8 cellular contexts compared by ENCODE assay signal in the genomic region with DNA sequence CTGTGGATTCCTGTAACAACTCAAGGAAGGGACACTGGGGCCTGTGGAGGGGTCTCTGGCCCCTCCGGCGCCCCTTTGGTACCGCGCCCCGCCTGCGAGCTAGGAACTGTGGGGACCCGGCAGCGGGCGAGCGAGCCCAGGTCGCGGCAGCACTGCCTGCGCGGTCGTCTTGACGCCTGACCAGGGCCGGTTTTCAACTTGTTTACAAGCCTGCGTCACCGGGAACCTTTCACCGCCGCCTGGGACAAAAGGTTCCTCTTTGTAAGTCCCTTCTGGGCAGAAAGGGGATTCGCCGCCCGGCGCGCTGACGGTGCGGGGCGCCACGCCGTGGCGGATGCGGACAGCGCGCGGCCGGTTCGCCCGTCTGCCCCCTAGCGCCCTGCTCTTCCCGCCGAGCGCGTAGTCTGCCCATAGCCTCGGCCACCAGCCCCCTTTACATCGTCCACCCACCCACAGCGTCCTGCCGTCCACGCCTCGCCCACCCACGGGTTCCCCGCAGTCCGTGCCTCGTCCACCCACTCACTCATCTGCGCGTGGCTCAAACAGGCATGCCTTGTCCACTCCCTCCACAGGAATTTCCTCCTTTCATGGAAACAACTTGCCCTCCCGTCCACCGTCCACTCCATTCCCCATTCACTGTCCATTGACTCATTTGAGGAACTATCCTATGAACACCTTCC. TPM values are rescaled to one million over a fixed set of nuclear protein-coding genes. Genes with fewer than 3 reads are reported as not detected.
A peak's percentile ranks its signal among the peaks of the same experiment; 100 is the strongest.
DNase-seq lines count a peak whose midpoint lies in the region; ATAC-seq and TF ChIP-seq lines count a peak whose summit lies in the region.

No MANE protein-coding gene starts in this region.

- intact Hi-C loops in transverse colon (cut with DNase I; ENCODE audit: low total_unique reads) = loop anchor here (1.0 to 2.0 kb wide), 2 partner anchors 34 to 130 kb away; no protein-coding TSS in a partner anchor

- TF ChIP-seq POLR2A in transverse colon (IDR thresholded peaks at IDR 0.05) = peak; percentile 60

- peak; percentile 86 for TF ChIP-seq EP300 in transverse colon (IDR thresholded peaks at IDR 0.05; ENCODE audit: low read depth)

- peak; percentile 88 to 99 (median 93) for TF ChIP-seq CTCF in transverse colon (IDR thresholded peaks at IDR 0.05)

- H3K27ac Mint-ChIP-seq in activated naive CD4-positive, alpha-beta T cell treated with anti-CD3 and anti-CD28 coated beads, Interleukin-2, amount 50 U/mL, for 72 hours = no peak overlapping the region

- H3K9me3 ChIP-seq in neuron (ENCODE audit: low read length) = no peaks in the 10 kb centered on the region
- H3K9me3 ChIP-seq in transverse colon = no peaks in the 10 kb centered on the region

- peak overlapping the region; percentile 20 to 80 (median 78) for H3K27ac ChIP-seq in transverse colon

- peaks cover 8% of the 10 kb centered on the region for H3K27me3 ChIP-seq in neuron (ENCODE audit: insufficient read depth, low read length)
- H3K27me3 ChIP-seq in transverse colon = peaks cover 7% of the 10 kb centered on the region

- peak overlapping the region; percentile 90 for H2AFZ ChIP-seq in neuron (ENCODE audit: low read depth, low read length)

- H3K4me3 ChIP-seq in neuron (ENCODE audit: low read length) (peak overlapping the region; percentile 36), transverse colon (peak overlapping the region; percentile 21 to 49 (median 28))

- in situ Hi-C loops in transverse colon (cut with MboI; ENCODE audit: low pct_ligation_motif_present in 1 of 4, low pct_unique_long_range_greater_than_20kb in 1 of 4, low sequenced_read_pairs in 3 of 4) = loop anchor here in 1 of 4 donors (25.0 kb wide), 1 partner anchor 252 kb away; no protein-coding TSS in a partner anchor

- peak; percentile 78 for ATAC-seq in HG03432 (IDR thresholded peaks at IDR 0.05; ENCODE audit: unreplicated experiment)
- peak; percentile 88 to 93 for ATAC-seq in activated naive CD4-positive, alpha-beta T cell treated with anti-CD3 and anti-CD28 coated beads, Interleukin-2, amount 50 U/mL, for 72 hours

- DNase-seq in activated T-cell treated with anti-CD3 and anti-CD28 coated beads for 24 hours (ENCODE audit: low read depth) = peak; percentile 6
- no peak for DNase-seq in activated T-cell treated with anti-CD3 and anti-CD28 coated beads for 4 hours
- peak; percentile 78 for DNase-seq in NOMO-1 treated with dmso at 0.1 percent for 144 hours (lab: John Stamatoyannopoulos, UW; ENCODE audit: unreplicated experiment)
- DNase-seq in activated naive CD4-positive, alpha-beta T cell treated with anti-CD3 and anti-CD28 coated beads, Interleukin-2, amount 50 U/mL, for 72 hours (ENCODE audit: low spot score in 2 of 2) = peak in 1 of 2 donors; percentile 56
- peak; percentile 33 for DNase-seq in glomerular endothelial cell (ENCODE audit: extremely low read depth, low read depth, low spot score)
- DNase-seq in transverse colon = peak; percentile 92

- H3K36me3 ChIP-seq in neuron (ENCODE audit: insufficient read depth, low read length) (no peaks in the 10 kb centered on the region), transverse colon (no peaks in the 10 kb centered on the region)

- no peaks in the 10 kb centered on the region for H3K36me3 Mint-ChIP-seq in activated naive CD4-positive, alpha-beta T cell treated with anti-CD3 and anti-CD28 coated beads, Interleukin-2, amount 50 U/mL, for 72 hours

- H3K4me1 ChIP-seq in neuron (ENCODE audit: insufficient read depth, low read length) (peaks cover 6% of the 10 kb centered on the region), transverse colon (peaks cover 5 to 10% (median 5%) of the 10 kb centered on the region in 4 donors)

- 2% methylated on average over 57 of the region's 58 CpGs; no CpG with 5 or more reads in 1 of the 2 donors for WGBS in transverse colon (ENCODE audit: low coverage in 1 of 2), 2 donors

- H3K9me3 Mint-ChIP-seq in activated naive CD4-positive, alpha-beta T cell treated with anti-CD3 and anti-CD28 coated beads, Interleukin-2, amount 50 U/mL, for 72 hours = no peaks in the 10 kb centered on the region

RNA-seq across cellular contexts. Expression of a gene that starts 5.5 kb away (rescaled TPM):
- not detected for total RNA-seq in activated naive CD4-positive, alpha-beta T cell treated with anti-CD3 and anti-CD28 coated beads, Interleukin-2, amount 50 U/mL, for 72 hours
- total RNA-seq in glomerular endothelial cell = not detected in 2 replicates
- total RNA-seq in transverse colon = not detected

RNA-seq across cellular contexts. Expression of a gene that starts 32.0 kb away (rescaled TPM):
- total RNA-seq in activated naive CD4-positive, alpha-beta T cell treated with anti-CD3 and anti-CD28 coated beads, Interleukin-2, amount 50 U/mL, for 72 hours = under 1 TPM in 1 of 2 donors, not detected in 1; 0.68 TPM
- total RNA-seq in glomerular endothelial cell (0.05 and 0.47 TPM in 2 replicates), transverse colon (10 to 100 TPM in 2 of 4 donors, 1 to 10 TPM in 2; 4.0 to 19.5 (median 8.4) TPM)
